Comparison of ENCODE assay signal across 11 cellular contexts in the genomic region with DNA sequence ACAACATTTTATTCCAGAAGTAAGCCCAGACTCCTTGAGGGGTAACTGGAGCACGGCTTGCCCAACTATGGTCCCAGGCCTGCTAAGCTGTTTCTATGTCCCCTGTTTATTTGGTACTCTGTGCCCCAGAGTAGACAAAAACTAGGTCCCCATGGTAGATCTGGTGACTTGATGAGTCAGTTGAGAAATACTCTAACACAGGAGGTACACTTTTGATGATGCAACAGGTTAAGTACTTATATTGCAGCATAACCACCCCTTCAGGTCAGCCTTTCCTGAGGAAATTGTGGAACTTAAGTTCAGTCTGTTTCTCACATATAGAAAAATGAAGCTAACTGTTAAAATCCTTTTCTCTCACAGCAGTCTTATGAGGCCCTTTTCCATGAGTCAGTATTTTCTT. TPM values are rescaled to one million over a fixed set of nuclear protein-coding genes. Genes with fewer than 3 reads are reported as not detected.
A peak's percentile ranks its signal among the peaks of the same experiment; 100 is the strongest.
DNase-seq lines count a peak whose midpoint lies in the region; ATAC-seq and TF ChIP-seq lines count a peak whose summit lies in the region.
"Had no signal": no experiment of that assay in that cellular context is flagged by ENCODE, and none has a peak within 500 bp of the region (broad histone marks: within the 10 kb centered on the region; RNA-seq: fewer than 3 reads in every experiment).

No MANE protein-coding gene starts in this region.

- H3K4me3 ChIP-seq in CD4-positive, CD25-positive, alpha-beta regulatory T cell (ENCODE audit: low read depth, low read length): no peak overlapping the region
- H3K4me3 ChIP-seq in neutrophil (ENCODE audit: low read depth in 1 of 2, low read length in 1 of 2): peak overlapping the region; percentile 31 to 48
- H3K4me3 ChIP-seq: SK-N-MC had no signal

- no peak for ATAC-seq in CD4-positive, CD25-positive, alpha-beta regulatory T cell (ENCODE audit: low read depth in 2 of 2)
- ATAC-seq in GM19467 (IDR thresholded peaks at IDR 0.05; ENCODE audit: unreplicated experiment) (no peak), GM18517 (IDR thresholded peaks at IDR 0.05; ENCODE audit: unreplicated experiment) (no peak)

- H3K27me3 ChIP-seq in CD4-positive, CD25-positive, alpha-beta regulatory T cell (ENCODE audit: control insufficient read depth, insufficient read depth, low read length): no peaks in the 10 kb centered on the region
- no peaks in the 10 kb centered on the region for H3K27me3 ChIP-seq in neutrophil

- TF ChIP-seq CTCF in chondrocyte (IDR thresholded peaks at IDR 0.05) (no peak), neutrophil (IDR thresholded peaks at IDR 0.05) (no peak)

- H3K4me3 Mint-ChIP-seq in CD4-positive, CD25-positive, alpha-beta regulatory T cell: no peak overlapping the region
- H3K4me3 Mint-ChIP-seq in chondrocyte (ENCODE audit: unreplicated experiment): no peak overlapping the region

- H3K4me1 ChIP-seq in CD4-positive, CD25-positive, alpha-beta regulatory T cell (ENCODE audit: control insufficient read depth, insufficient read depth, low read length, poor library complexity, severe bottlenecking): no peaks in the 10 kb centered on the region
- H3K4me1 ChIP-seq in neutrophil (ENCODE audit: control insufficient read depth in 1 of 2, insufficient read depth in 1 of 2, low read depth in 1 of 2, low read length in 1 of 2): peaks cover 34 to 41% of the 10 kb centered on the region in 2 experiments

- H3K27ac Mint-ChIP-seq in CD4-positive, CD25-positive, alpha-beta regulatory T cell: peak overlapping the region; percentile 42 to 86 (median 55)
- H3K27ac Mint-ChIP-seq in chondrocyte (ENCODE audit: unreplicated experiment): peak overlapping the region; percentile 98

- peaks cover 74% of the 10 kb centered on the region for H3K36me3 ChIP-seq in CD4-positive, CD25-positive, alpha-beta regulatory T cell (ENCODE audit: control insufficient read depth, insufficient read depth, low read length)
- peaks cover 88% of the 10 kb centered on the region for H3K36me3 ChIP-seq in neutrophil

- peaks cover 58% of the 10 kb centered on the region for H3K36me3 Mint-ChIP-seq in CD4-positive, CD25-positive, alpha-beta regulatory T cell
- H3K36me3 Mint-ChIP-seq in chondrocyte (ENCODE audit: low read depth): peaks cover 16% of the 10 kb centered on the region

- DNase-seq in CD4-positive, CD25-positive, alpha-beta regulatory T cell: no peak
- DNase-seq in NOMO-1 treated with dmso at 0.1 percent for 144 hours (lab: John Stamatoyannopoulos, UW; ENCODE audit: unreplicated experiment): peak; percentile 76
- DNase-seq in chondrocyte (ENCODE audit: low spot score): no peak
- no peak for DNase-seq in NCI-H2196 (lab: John Stamatoyannopoulos, UW; ENCODE audit: unreplicated experiment)
- DNase-seq in DMS79 treated with DMSO at 0.1 percent for 48 hours (lab: John Stamatoyannopoulos, UW): no peak
- DNase-seq: effector CD8-positive, alpha-beta T cell; stimulated activated CD4-positive, alpha-beta T cell treated with anti-CD3 and anti-CD28 coated beads, Interleukin-12 subunit alpha, Interleukin-12 subunit beta, amount 100 ng/mL, for 4 hours had no signal

- no peak overlapping the region for H3K27ac ChIP-seq in CD4-positive, CD25-positive, alpha-beta regulatory T cell (ENCODE audit: insufficient read depth, low read length, poor library complexity, severe bottlenecking)
- H3K27ac ChIP-seq in neutrophil: peak overlapping the region; percentile 96
- H3K27ac ChIP-seq: SK-N-MC had no signal

- H3K9me3 ChIP-seq in CD4-positive, CD25-positive, alpha-beta regulatory T cell (ENCODE audit: control insufficient read depth in 2 of 2, low read length in 2 of 2): no peaks in the 10 kb centered on the region
- H3K9me3 ChIP-seq in neutrophil: no peaks in the 10 kb centered on the region

- H3K9me3 Mint-ChIP-seq in CD4-positive, CD25-positive, alpha-beta regulatory T cell: no peaks in the 10 kb centered on the region
- no peaks in the 10 kb centered on the region for H3K9me3 Mint-ChIP-seq in chondrocyte (ENCODE audit: low read depth)

- no peaks in the 10 kb centered on the region for H3K27me3 Mint-ChIP-seq in CD4-positive, CD25-positive, alpha-beta regulatory T cell
- H3K27me3 Mint-ChIP-seq in chondrocyte (ENCODE audit: low read depth): no peaks in the 10 kb centered on the region

- H3K4me1 Mint-ChIP-seq in CD4-positive, CD25-positive, alpha-beta regulatory T cell: peaks cover 10 to 27% (median 19%) of the 10 kb centered on the region in 4 donors
- H3K4me1 Mint-ChIP-seq in chondrocyte (ENCODE audit: low read depth): peaks cover 70% of the 10 kb centered on the region

RNA-seq across cellular contexts. Expression of gene TTPAL, which starts 19.6 kb away (rescaled TPM):
- total RNA-seq in CD4-positive, CD25-positive, alpha-beta regulatory T cell: 13.2 TPM
- 10 to 100 TPM; 11.5 to 14.4 (median 13.7) TPM for polyA plus RNA-seq in CD4-positive, CD25-positive, alpha-beta regulatory T cell
- 16.5 to 18.4 TPM (median 17.1 TPM) in 3 replicates for total RNA-seq in chondrocyte

RNA-seq across cellular contexts. Expression of gene SERINC3, which starts 26.6 kb away (rescaled TPM):
- 77.3 TPM for total RNA-seq in CD4-positive, CD25-positive, alpha-beta regulatory T cell
- polyA plus RNA-seq in CD4-positive, CD25-positive, alpha-beta regulatory T cell: 100 to 1,000 TPM; 195 to 254 (median 202) TPM
- 102 to 121 TPM (median 116 TPM) in 3 replicates for total RNA-seq in chondrocyte
